Comparison of ENCODE assay signal across 28 cellular contexts in genomic region chr19:53525922-53526321, GRCh38.
"Had no signal": no experiment of that assay in that cellular context is flagged by ENCODE, and none has a peak within 500 bp of the region (broad histone marks: within the 10 kb centered on the region; RNA-seq: fewer than 3 reads in every experiment).

No MANE protein-coding gene starts in this region.

- FAIRE-seq: urothelium cell line had no signal

- H3K27me3 Mint-ChIP-seq: stimulated activated memory B cell treated with anti-CD40 and anti-IgM and Interleukin-4, amounts not matched to agents 10 μg/mL and 1 μg/mL and 100 μg/mL, for 72 hours; stimulated activated naive B cell treated with anti-CD40 and anti-IgM and Interleukin-4, amounts not matched to agents 10 μg/mL and 1 μg/mL and 100 μg/mL, for 72 hours; stimulated activated naive CD8-positive, alpha-beta T cell treated with anti-CD3 and anti-CD28 coated beads, Interleukin-15, amount 100 ng/mL, for 72 hours; stimulated activated naive CD8-positive, alpha-beta T cell treated with anti-CD3 and anti-CD28 coated beads, Interleukin-15, Interleukin-2, amounts not matched to agents 100 ng/mL and 50 ng/mL, for 24 hours; type B pancreatic cell had no signal

- H3K27ac Mint-ChIP-seq: stimulated activated effector memory CD8-positive, alpha-beta T cell treated with anti-CD3 and anti-CD28 coated beads, Interleukin-12 subunit alpha, Interleukin-12 subunit beta, amount 100 ng/mL, for 72 hours; stimulated activated memory B cell treated with anti-CD40 and anti-IgM and Interleukin-4, amounts not matched to agents 10 μg/mL and 1 μg/mL and 100 μg/mL, for 72 hours; stimulated activated naive B cell treated with anti-CD40 and anti-IgM and Interleukin-4, amounts not matched to agents 10 μg/mL and 1 μg/mL and 100 μg/mL, for 72 hours; stimulated activated naive CD8-positive, alpha-beta T cell treated with anti-CD3 and anti-CD28 coated beads, Interleukin-15, amount 100 ng/mL, for 72 hours; stimulated activated naive CD8-positive, alpha-beta T cell treated with anti-CD3 and anti-CD28 coated beads, Interleukin-15, Interleukin-2, amounts not matched to agents 100 ng/mL and 50 ng/mL, for 24 hours; type B pancreatic cell had no signal

- H3K9me3 ChIP-seq: suprapubic skin, testis, thyroid gland, uterus, vagina had no signal

- H3K4me3 Mint-ChIP-seq: stimulated activated effector memory CD8-positive, alpha-beta T cell treated with anti-CD3 and anti-CD28 coated beads, Interleukin-12 subunit alpha, Interleukin-12 subunit beta, amount 100 ng/mL, for 72 hours; stimulated activated memory B cell treated with anti-CD40 and anti-IgM and Interleukin-4, amounts not matched to agents 10 μg/mL and 1 μg/mL and 100 μg/mL, for 72 hours; stimulated activated naive B cell treated with anti-CD40 and anti-IgM and Interleukin-4, amounts not matched to agents 10 μg/mL and 1 μg/mL and 100 μg/mL, for 72 hours; stimulated activated naive CD8-positive, alpha-beta T cell treated with anti-CD3 and anti-CD28 coated beads, Interleukin-15, amount 100 ng/mL, for 72 hours; stimulated activated naive CD8-positive, alpha-beta T cell treated with anti-CD3 and anti-CD28 coated beads, Interleukin-15, Interleukin-2, amounts not matched to agents 100 ng/mL and 50 ng/mL, for 24 hours; type B pancreatic cell had no signal

- ATAC-seq: stimulated activated effector memory CD8-positive, alpha-beta T cell treated with anti-CD3 and anti-CD28 coated beads, Interleukin-12 subunit alpha, Interleukin-12 subunit beta, amount 100 ng/mL, for 72 hours; stimulated activated memory B cell treated with anti-CD40 and anti-IgM and Interleukin-4, amounts not matched to agents 10 μg/mL and 1 μg/mL and 100 μg/mL, for 72 hours; stimulated activated naive B cell treated with anti-CD40 and anti-IgM and Interleukin-4, amounts not matched to agents 10 μg/mL and 1 μg/mL and 100 μg/mL, for 72 hours; stimulated activated naive CD8-positive, alpha-beta T cell treated with anti-CD3 and anti-CD28 coated beads, Interleukin-15, amount 100 ng/mL, for 72 hours; stimulated activated naive CD8-positive, alpha-beta T cell treated with anti-CD3 and anti-CD28 coated beads, Interleukin-15, Interleukin-2, amounts not matched to agents 100 U/mL and 50 U/mL, for 24 hours; upper lobe of right lung had no signal

- H3K27ac ChIP-seq: stomach, suprapubic skin, testis, thoracic aorta, thyroid gland, tibial artery, tibial nerve, upper lobe of left lung, upper lobe of right lung, uterus, vagina had no signal

- H3K27me3 ChIP-seq: stomach, suprapubic skin, testis, thyroid gland, tibial artery, tibial nerve, upper lobe of left lung, upper lobe of right lung, uterus, vagina had no signal

- H3K36me3 ChIP-seq: suprapubic skin, thoracic aorta, thyroid gland, tibial artery, upper lobe of left lung, upper lobe of right lung, uterus, vagina had no signal

- H3K4me3 ChIP-seq: stomach, suprapubic skin, testis, thoracic aorta, thyroid gland, tibial artery, tibial nerve, upper lobe of left lung, upper lobe of right lung, uterus, vagina had no signal

- DNase-seq: stimulated activated CD4-positive, alpha-beta T cell treated with anti-CD3 and anti-CD28 coated beads, Interleukin-2, amount 100 ng/mL, for 48 hours; stimulated activated CD4-positive, alpha-beta T cell treated with anti-CD3 and anti-CD28 coated beads, Interleukin-4, amount 100 ng/mL, for 1 hour; stimulated activated CD4-positive, alpha-beta T cell treated with anti-CD3 and anti-CD28 coated beads, Interleukin-4, amount 100 ng/mL, for 24 hours; stimulated activated CD4-positive, alpha-beta T cell treated with anti-CD3 and anti-CD28 coated beads, Interleukin-4, amount 100 ng/mL, for 4 hours; stimulated activated CD8-positive, alpha-beta memory T cell treated with anti-CD3 and anti-CD28 coated beads, Interleukin-4, amount 100 ng/mL, for 48 hours; stimulated activated naive B cell treated with anti-CD40 and anti-IgM and Interleukin-4, amounts not matched to agents 10 μg/mL and 1 μg/mL and 100 μg/mL, for 72 hours; stimulated activated naive CD4-positive, alpha-beta T cell; stimulated activated naive CD4-positive, alpha-beta T cell treated with Interleukin-2 at 50 U/mL for 16 hours; stimulated activated naive CD8-positive, alpha-beta T cell treated with anti-CD3 and anti-CD28 coated beads, Interleukin-15, amount 100 ng/mL, for 72 hours; stimulated activated naive CD8-positive, alpha-beta T cell treated with anti-CD3 and anti-CD28 coated beads, Interleukin-15, Interleukin-2, amounts not matched to agents 100 U/mL and 50 U/mL, for 24 hours; stomach; substantia nigra; testis; thyroid gland; tibial artery; trophoblast cell; upper lobe of left lung; upper lobe of right lung; uterus had no signal

- H3K36me3 Mint-ChIP-seq: stimulated activated effector memory CD8-positive, alpha-beta T cell treated with anti-CD3 and anti-CD28 coated beads, Interleukin-12 subunit alpha, Interleukin-12 subunit beta, amount 100 ng/mL, for 72 hours had no signal
